Comparison of ENCODE assay signal across 33 cellular contexts in genomic region chr9:85278769-85279168, GRCh38.
DNase-seq lines count a peak whose midpoint lies in the region; ATAC-seq, FAIRE-seq and TF ChIP-seq lines count a peak whose summit lies in the region.
"Had no signal": no experiment of that assay in that cellular context is flagged by ENCODE, and none has a peak within 500 bp of the region (broad histone marks: within the 10 kb centered on the region; RNA-seq: fewer than 3 reads in every experiment).

No MANE protein-coding gene starts in this region.

- H3K79me2 ChIP-seq in HepG2 (ENCODE audit: insufficient read depth, low read length) (no peaks in the 10 kb centered on the region), Karpas-422 (ENCODE audit: low read length) (no peaks in the 10 kb centered on the region)

- TF ChIP-seq POLR2A in HepG2 (IDR thresholded peaks at IDR 0.05; ENCODE audit: insufficient read depth in 1 of 2, low read depth in 2 of 2, low read length in 2 of 2), result no peak
- no peak for TF ChIP-seq POLR2A in right lobe of liver (IDR thresholded peaks at IDR 0.05)

- POLR2A ChIA-PET in HepG2 (lab: Yijun Ruan, JAX), result no interaction called here
- POLR2A ChIA-PET in HEK293 (lab: Yijun Ruan, JAX), result no interaction called here

- no peak for TF ChIP-seq EP300 in HepG2 (IDR thresholded peaks at IDR 0.05; ENCODE audit: low read depth in 2 of 2, low read length in 2 of 2)
- TF ChIP-seq EP300 in HepG2 (CRISPR knock-in tag; IDR thresholded peaks at IDR 0.05; ENCODE audit: borderline replicate concordance), result no peak

- WGBS in HepG2 (ENCODE audit: low lambda C conversion rate), result 3% methylated on average over 4 of the region's 4 CpGs
- WGBS in right lobe of liver (ENCODE audit: insufficient coverage, low coverage, low lambda C conversion rate, missing lambda C conversion rate), result 40% methylated on average over 4 of the region's 4 CpGs

- no peak for FAIRE-seq in HepG2 (lab: Jason Lieb, UNC)
- FAIRE-seq: A204.1, A549, D721Med had no signal

- no TSS peak for BruUV-seq in HepG2 (replicated peaks; lab: Mats Ljungman, UMichigan)

- no peaks in the 10 kb centered on the region; a peak in 1 of 5 replicates for H3K27me3 ChIP-seq in HepG2 (ENCODE audit: control insufficient read depth in 1 of 2, insufficient read depth in 2 of 2, low read length in 2 of 2)
- no peaks in the 10 kb centered on the region for H3K27me3 ChIP-seq in right lobe of liver
- H3K27me3 ChIP-seq in Karpas-422 (ENCODE audit: low read length), result no peaks in the 10 kb centered on the region
- H3K27me3 ChIP-seq: BE2C; BLaER1; BLaER1 treated with 17β-estradiol and CSF1 and Interleukin-3, amounts not matched to agents 10 nM and 100 nM had no signal

- H2AFZ ChIP-seq in HepG2 (ENCODE audit: low read length) (no peak overlapping the region), Karpas-422 (ENCODE audit: low read length) (no peak overlapping the region)

- TF ChIP-seq CTCF in HepG2 (CRISPR knock-in tag; IDR thresholded peaks at IDR 0.05) (no peak), right lobe of liver (IDR thresholded peaks at IDR 0.05) (no peak), HEK293 (tag by site-specific recombination; IDR thresholded peaks at IDR 0.05) (no peak), GM20000 (IDR thresholded peaks at IDR 0.05; ENCODE audit: extremely low read depth, missing control alignments) (no peak)

- H3K4me2 ChIP-seq in HepG2 (ENCODE audit: low read depth, low read length) (no peak overlapping the region), Karpas-422 (ENCODE audit: low read depth, low read length, poor library complexity, severe bottlenecking) (no peak overlapping the region)
- H3K4me2 ChIP-seq: A549; BLaER1; BLaER1 treated with 17β-estradiol and CSF1 and Interleukin-3, amounts not matched to agents 10 nM and 100 nM had no signal

- CTCF ChIA-PET in HepG2 (lab: Yijun Ruan, JAX; ENCODE audit: low intra/inter-chr PET ratio, low total read pairs), result no interaction called here
- CTCF ChIA-PET in HEK293 (lab: Yijun Ruan, JAX), result interaction anchor here (0.6 kb wide), 1 partner anchor 575 kb away, joined by 3 read pairs; no protein-coding TSS in a partner anchor

- H3K36me3 ChIP-seq in HepG2 (replicated peaks in 1 of 2; ENCODE audit: control insufficient read depth in 1 of 2, insufficient read depth in 2 of 2, low read length in 2 of 2) (no peaks in the 10 kb centered on the region), right lobe of liver (no peaks in the 10 kb centered on the region), HEK293 (ENCODE audit: control insufficient read depth in 2 of 2, insufficient read depth in 1 of 2, low read length in 2 of 2) (no peaks in the 10 kb centered on the region), Karpas-422 (ENCODE audit: insufficient read depth, low read length) (no peaks in the 10 kb centered on the region)
- H3K36me3 ChIP-seq: BE2C; BLaER1; BLaER1 treated with 17β-estradiol and CSF1 and Interleukin-3, amounts not matched to agents 10 nM and 100 nM had no signal

- no peaks in the 10 kb centered on the region for H4K20me1 ChIP-seq in HepG2 (ENCODE audit: insufficient read depth, low read length)
- H4K20me1 ChIP-seq in Karpas-422 (ENCODE audit: insufficient read depth, low read depth, low read length), result no peaks in the 10 kb centered on the region
- H4K20me1 ChIP-seq: BLaER1; BLaER1 treated with 17β-estradiol and CSF1 and Interleukin-3, amounts not matched to agents 10 nM and 100 nM had no signal

- H3K9me2 ChIP-seq in Karpas-422 (replicated peaks; ENCODE audit: insufficient read depth, low read length), result no peaks in the 10 kb centered on the region

- DNase-seq in HepG2 (ENCODE audit: low spot score) (no peak), right lobe of liver (no peak), Karpas-422 (peak; percentile 5), GM20000 (ENCODE audit: low spot score) (no peak)
- DNase-seq in activated CD8-positive, alpha-beta memory T cell treated with anti-CD3 and anti-CD28 coated beads, Interleukin-2, amount 50 U/mL, for 4 hours, result no peak
- DNase-seq: 8988T; ACHN; AML-193; BE2C; C1 segment of cervical spinal cord; Caco-2; Calu3; CD4-positive, alpha-beta memory T cell; CD4-positive, alpha-beta T cell; CD4-positive, CD25-positive, alpha-beta regulatory T cell; CD8-positive, alpha-beta memory T cell; CD8-positive, alpha-beta T cell; COR-L47; DMS 273 treated with DMSO at 0.1 percent for 48 hours; DMS153; DMS53; DMS79; DMS79 treated with DMSO at 0.1 percent for 48 hours; DND-41; EL had no signal

- TF ChIP-seq RAD21 in HepG2 (CRISPR knock-in tag; IDR thresholded peaks at IDR 0.05), result no peak

- H3K9me3 ChIP-seq in HepG2 (ENCODE audit: low read length) (no peaks in the 10 kb centered on the region), right lobe of liver (no peaks in the 10 kb centered on the region), HEK293 (ENCODE audit: control insufficient read depth, insufficient read depth, low read depth, low read length) (no peaks in the 10 kb centered on the region), Karpas-422 (ENCODE audit: low read length) (no peaks in the 10 kb centered on the region)
- H3K9me3 ChIP-seq: A549; BE2C; BLaER1; BLaER1 treated with 17β-estradiol and CSF1 and Interleukin-3, amounts not matched to agents 10 nM and 100 nM; Caco-2 had no signal

- H3K4me1 ChIP-seq in HepG2 (ENCODE audit: insufficient read depth, low read length) (no peaks in the 10 kb centered on the region), right lobe of liver (no peaks in the 10 kb centered on the region), HEK293 (ENCODE audit: control insufficient read depth, insufficient read depth, low read length) (no peaks in the 10 kb centered on the region), Karpas-422 (ENCODE audit: low read length) (no peaks in the 10 kb centered on the region)
- H3K4me1 ChIP-seq: A549; BE2C; BLaER1; BLaER1 treated with 17β-estradiol and CSF1 and Interleukin-3, amounts not matched to agents 10 nM and 100 nM; Caco-2 had no signal

- H3K4me3 ChIP-seq in HepG2 (replicated peaks in 1 of 3; ENCODE audit: insufficient read depth in 1 of 3, low read depth in 2 of 3, low read length in 3 of 3) (no peak overlapping the region), right lobe of liver (no peak overlapping the region), HEK293 (ENCODE audit: low read depth, low read length) (no peak overlapping the region), Karpas-422 (ENCODE audit: low read length) (no peak overlapping the region)
- H3K4me3 ChIP-seq: A549; BLaER1; BLaER1 treated with 17β-estradiol and CSF1 and Interleukin-3, amounts not matched to agents 10 nM and 100 nM had no signal

- intact Hi-C loops in HepG2 (cut with micrococcal nuclease; ENCODE audit: unreplicated experiment) (no loop called here), right lobe of liver (cut with DNase I) (no loop called here)

- in situ Hi-C loops in HepG2 (cut with HindIII; ENCODE audit: extremely low pct_ligation_motif_present, low pct_unique_long_range_greater_than_20kb), result no loop called here

- H3K9ac ChIP-seq in HepG2 (ENCODE audit: insufficient read depth, low read depth, low read length), result no peak overlapping the region
- H3K9ac ChIP-seq in Karpas-422 (ENCODE audit: low read length), result no peak overlapping the region
- H3K9ac ChIP-seq: BLaER1; BLaER1 treated with 17β-estradiol and CSF1 and Interleukin-3, amounts not matched to agents 10 nM and 100 nM had no signal

- no peak for ATAC-seq in HepG2
- no peak for ATAC-seq in right lobe of liver
- ATAC-seq: A549; CD8-positive, alpha-beta T cell had no signal

- no peak overlapping the region for H3K27ac ChIP-seq in HepG2 (ENCODE audit: extremely low read length, insufficient read depth, low read length)
- H3K27ac ChIP-seq in right lobe of liver, result no peak overlapping the region
- H3K27ac ChIP-seq in HEK293 (ENCODE audit: extremely low read depth, low read depth, low read length), result no peak overlapping the region
- H3K27ac ChIP-seq in Karpas-422 (ENCODE audit: low read length), result no peak overlapping the region
- H3K27ac ChIP-seq: 22Rv1; A549; BLaER1; BLaER1 treated with 17β-estradiol and CSF1 and Interleukin-3, amounts not matched to agents 10 nM and 100 nM; C4-2B had no signal

TF ChIP-seq in HepG2, 621 proteins besides CTCF, POLR2A, EP300 and RAD21:
- TF ChIP-seq ZNF816 (CRISPR knock-in tag; IDR thresholded peaks at IDR 0.05; ENCODE audit: borderline replicate concordance), result no peak
- peak; percentile 86 for TF ChIP-seq ZNF12 (CRISPR knock-in tag; IDR thresholded peaks at IDR 0.05)

TF ChIP-seq in HEK293, 187 proteins besides CTCF, POLR2A, EP300 and RAD21:
- TF ChIP-seq ZNF24 (tag by site-specific recombination; IDR thresholded peaks at IDR 0.05) (no peak), SETDB1 (IDR thresholded peaks at IDR 0.05; ENCODE audit: insufficient read length, low read length) (peak; percentile 50), ZNF280D (tag by site-specific recombination; IDR thresholded peaks at IDR 0.05) (no peak)

Comparison
In these comparisons a context has a peak if more than half of its experiments do, and no peak if none do; other contexts are left out.
1. Of the 63 proteins assayed by ChIP-seq in both HepG2 and HEK293: peak only in HepG2: none; only in HEK293: SETDB1; in both: none; in neither: 62.